In genomic region chr16:67158637-67159600, GRCh38 we compare ENCODE assay signal across 8 cellular contexts. TPM values are rescaled to one million over a fixed set of nuclear protein-coding genes. Genes with fewer than 3 reads are reported as not detected.
DNase-seq lines count a peak whose midpoint lies in the region; ATAC-seq, FAIRE-seq and TF ChIP-seq lines count a peak whose summit lies in the region.

No MANE protein-coding gene starts in this region.

- H3K4me3 ChIP-seq in body of pancreas (peak overlapping the region; percentile 60 to 72), HepG2 (replicated peaks in 1 of 3; ENCODE audit: insufficient read depth in 1 of 3, low read depth in 2 of 3, low read length in 3 of 3) (peak overlapping the region; percentile 91 to 94 (median 93))

- H3K4me3 Mint-ChIP-seq in T-cell: peak overlapping the region; percentile 87 to 93 (median 92)

- peaks cover 10 to 11% of the 10 kb centered on the region in 2 donors for H3K27me3 Mint-ChIP-seq in T-cell

- TF ChIP-seq RAD21 in HepG2 (CRISPR knock-in tag; IDR thresholded peaks at IDR 0.05): no peak

- H3K9me3 ChIP-seq in body of pancreas (no peaks in the 10 kb centered on the region), HepG2 (ENCODE audit: low read length) (no peaks in the 10 kb centered on the region)

- H2AFZ ChIP-seq in HepG2 (ENCODE audit: low read length): no peak overlapping the region

- FAIRE-seq in HepG2 (lab: Jason Lieb, UNC): no peak

- peak overlapping the region; percentile 94 for H3K4me2 ChIP-seq in HepG2 (ENCODE audit: low read depth, low read length)

- peaks cover 46 to 65% (median 59%) of the 10 kb centered on the region in 3 donors for H3K4me1 Mint-ChIP-seq in T-cell

- H3K36me3 ChIP-seq in body of pancreas (replicated peaks in 1 of 2; ENCODE audit: insufficient read depth in 1 of 2, low read depth in 2 of 2) (no peaks in the 10 kb centered on the region), HepG2 (replicated peaks in 1 of 2; ENCODE audit: control insufficient read depth in 1 of 2, insufficient read depth in 2 of 2, low read length in 2 of 2) (no peaks in the 10 kb centered on the region)

- intact Hi-C loops in body of pancreas (cut with DNase I) (no loop called here), HepG2 (cut with micrococcal nuclease; ENCODE audit: unreplicated experiment) (loop anchor here (5.0 to 10.0 kb wide), 2 partner anchors 202 to 264 kb away; no protein-coding TSS in a partner anchor)

- H3K4me1 ChIP-seq in body of pancreas (peaks cover 61% of the 10 kb centered on the region), HepG2 (ENCODE audit: insufficient read depth, low read length) (peaks cover 46% of the 10 kb centered on the region)

- TF ChIP-seq EP300 in HepG2 (IDR thresholded peaks at IDR 0.05; ENCODE audit: low read depth in 2 of 2, low read length in 2 of 2): no peak
- TF ChIP-seq EP300 in HepG2 (CRISPR knock-in tag; IDR thresholded peaks at IDR 0.05; ENCODE audit: borderline replicate concordance): no peak

- peaks cover 6% of the 10 kb centered on the region for H3K36me3 Mint-ChIP-seq in T-cell

- WGBS in body of pancreas, 2 donors: 2 to 4% methylated on average over 21 to 34 of the region's 34 CpGs
- 13% methylated on average over 24 of the region's 34 CpGs for WGBS in HepG2 (ENCODE audit: low lambda C conversion rate)

- peak overlapping the region; percentile 97 to 100 for H3K27ac Mint-ChIP-seq in T-cell

- TF ChIP-seq POLR2A in body of pancreas (IDR thresholded peaks at IDR 0.05): no peak
- no peak for TF ChIP-seq POLR2A in HepG2 (IDR thresholded peaks at IDR 0.05; ENCODE audit: insufficient read depth in 1 of 2, low read depth in 2 of 2, low read length in 2 of 2)

- TF ChIP-seq CTCF in 22Rv1 (IDR thresholded peaks at IDR 0.05): no peak
- TF ChIP-seq CTCF in body of pancreas (IDR thresholded peaks at IDR 0.05): no peak
- no peak for TF ChIP-seq CTCF in HepG2 (CRISPR knock-in tag; IDR thresholded peaks at IDR 0.05)

- peak; percentile 56 to 81 (median 72) for DNase-seq in T-cell
- DNase-seq in body of pancreas: peak; percentile 51 to 61 (median 54)
- peak; percentile 48 for DNase-seq in HepG2 (ENCODE audit: low spot score)
- DNase-seq in stimulated activated CD8-positive, alpha-beta memory T cell treated with anti-CD3 and anti-CD28 coated beads, Interleukin-15, amount 100 ng/mL, for 4 hours (ENCODE audit: low read depth in 2 of 2): peak; percentile 65 to 67
- no peak for DNase-seq in kidney glomerular epithelial cell (lab: John Stamatoyannopoulos, UW)

- no peaks in the 10 kb centered on the region for H3K9me3 Mint-ChIP-seq in T-cell

- peak overlapping the region; percentile 73 for H3K9ac ChIP-seq in HepG2 (ENCODE audit: insufficient read depth, low read depth, low read length)

- TSS peak; percentile 59 for BruUV-seq in HepG2 (replicated peaks; lab: Mats Ljungman, UMichigan)

- no peaks in the 10 kb centered on the region for H3K79me2 ChIP-seq in HepG2 (ENCODE audit: insufficient read depth, low read length)

- H3K27ac ChIP-seq in 22Rv1: peak overlapping the region; percentile 91
- peak overlapping the region; percentile 70 to 92 (median 82) for H3K27ac ChIP-seq in body of pancreas
- no peak overlapping the region for H3K27ac ChIP-seq in HepG2 (ENCODE audit: extremely low read length, insufficient read depth, low read length)

- no peaks in the 10 kb centered on the region for H3K27me3 ChIP-seq in body of pancreas
- peaks cover 4% of the 10 kb centered on the region in 2 experiments; a peak in 2 of 5 replicates for H3K27me3 ChIP-seq in HepG2 (ENCODE audit: control insufficient read depth in 1 of 2, insufficient read depth in 2 of 2, low read length in 2 of 2)

- CTCF ChIA-PET in T-cell (lab: Charles Lee) (interaction anchor here (0.5 to 2.3 kb wide), 7 partner anchors 15 to 205 kb away, joined by 3 to 14 read pairs (median 4); no protein-coding TSS in a partner anchor), HepG2 (lab: Yijun Ruan, JAX; ENCODE audit: low intra/inter-chr PET ratio, low total read pairs) (interaction anchor here (1.1 to 1.5 kb wide), 3 partner anchors 11 to 181 kb away, joined by 3 to 7 read pairs (median 4); partner anchors contain the start of gene NOL3)

- in situ Hi-C loops in HepG2 (cut with HindIII; ENCODE audit: extremely low pct_ligation_motif_present, low pct_unique_long_range_greater_than_20kb): loop anchor here (5.0 kb wide), 2 partner anchors 142 to 182 kb away; no protein-coding TSS in a partner anchor

- H4K20me1 ChIP-seq in HepG2 (ENCODE audit: insufficient read depth, low read length): no peaks in the 10 kb centered on the region

- peak; percentile 46 for ATAC-seq in GM18873 (IDR thresholded peaks at IDR 0.05; ENCODE audit: low FRiP score, unreplicated experiment)
- peak; percentile 31 for ATAC-seq in HG03103 (IDR thresholded peaks at IDR 0.05; ENCODE audit: low read depth, unreplicated experiment)
- ATAC-seq in T-cell (replicated peaks in 1 of 4): peak; percentile 35 to 53 (median 36)
- ATAC-seq in body of pancreas: no peak
- ATAC-seq in HepG2: peak; percentile 7

- POLR2A ChIA-PET in T-cell (lab: Charles Lee) (interaction anchor here in 1 of 2 donors (0.5 kb wide), 1 partner anchor 137 kb away, joined by 6 read pairs; no protein-coding TSS in a partner anchor), HepG2 (lab: Yijun Ruan, JAX) (interaction anchor here (0.7 to 5.7 kb wide), 5 partner anchors 9 to 138 kb away, joined by 3 to 54 read pairs (median 10); partner anchors contain the start of genes B3GNT9, NOL3 and PHAF1)

RNA-seq across cellular contexts. Expression of gene TRADD, which starts 0.8 kb away (rescaled TPM):
- total RNA-seq in T-cell (100 to 1,000 TPM in 3 of 5 donors, 10 to 100 TPM in 2; 58.3 to 179 (median 123) TPM), body of pancreas (10 to 100 TPM; 25.7 to 25.9 TPM), HepG2 (2016; rRNA removed; fragmentation: Illumina TruSeq; extraction: Trizol) (6.2 and 7.8 TPM in 2 replicates)
- 3.2 TPM in 2 replicates for total RNA-seq in HepG2 (2016; cell fraction: cytosol; rRNA removed; fragmentation: Illumina TruSeq; extraction: Trizol; ENCODE audit: low read depth)
- 6.8 and 9.0 TPM in 2 replicates for total RNA-seq in HepG2 (2016; cell fraction: insoluble cytoplasmic fraction; rRNA removed; fragmentation: Illumina TruSeq; extraction: Trizol)
- total RNA-seq in HepG2 (2016; cell fraction: membrane; rRNA removed; fragmentation: Illumina TruSeq; extraction: Trizol): 4.6 and 4.9 TPM in 2 replicates
- total RNA-seq in HepG2 (2016; cell fraction: nucleus; rRNA removed; fragmentation: Illumina TruSeq; extraction: Trizol): 4.8 and 4.9 TPM in 2 replicates
- 8.2 and 10.3 TPM in 2 replicates for polyA plus RNA-seq in HepG2 (2011; rRNA removed)
- 9.8 and 13.8 TPM in 2 replicates for polyA plus RNA-seq in HepG2 (2011; cell fraction: cytosol; rRNA removed)
- polyA plus RNA-seq in HepG2 (2011; cell fraction: nucleus; rRNA removed): 22.9 and 28.2 TPM in 2 replicates
- polyA plus RNA-seq in HepG2 (2012): 5.3 TPM in 2 replicates
- 3.1 and 3.6 TPM in 2 replicates for polyA plus RNA-seq in HepG2 (2016; cell fraction: cytosol; fragmentation: Illumina TruSeq; extraction: Trizol; ENCODE audit: low read depth)
- polyA plus RNA-seq in HepG2 (2016; cell fraction: insoluble cytoplasmic fraction; fragmentation: Illumina TruSeq; extraction: Trizol; ENCODE audit: low read depth): 5.3 and 5.9 TPM in 2 replicates
- polyA plus RNA-seq in HepG2 (2016; cell fraction: membrane; fragmentation: Illumina TruSeq; extraction: Trizol; ENCODE audit: low read depth): 3.2 and 3.8 TPM in 2 replicates
- polyA plus RNA-seq in HepG2 (2016; cell fraction: nucleus; fragmentation: Illumina TruSeq; extraction: Trizol; ENCODE audit: insufficient read depth, low read depth): 11.5 and 13.8 TPM in 2 replicates
- 3.4 and 5.6 TPM in 2 replicates for polyA minus RNA-seq in HepG2 (2011; rRNA and poly(A)+ RNA removed; ENCODE audit: low replicate concordance)
- 4.1 and 5.0 TPM in 2 replicates for polyA minus RNA-seq in HepG2 (2011; cell fraction: cytosol; rRNA and poly(A)+ RNA removed)
- polyA minus RNA-seq in HepG2 (2011; cell fraction: nucleus; rRNA and poly(A)+ RNA removed): 5.0 TPM in 2 replicates

RNA-seq across cellular contexts. Expression of gene FBXL8, which starts 0.8 kb away (rescaled TPM):
- total RNA-seq in T-cell (10 to 100 TPM; 18.5 to 69.7 (median 43.7) TPM), body of pancreas (100 to 1,000 TPM in 1 of 2 donors, 10 to 100 TPM in 1; 73.9 to 104 TPM), HepG2 (2016; rRNA removed; fragmentation: Illumina TruSeq; extraction: Trizol) (1.5 and 3.9 TPM in 2 replicates)
- 0.81 and 0.88 TPM in 2 replicates for total RNA-seq in HepG2 (2016; cell fraction: cytosol; rRNA removed; fragmentation: Illumina TruSeq; extraction: Trizol; ENCODE audit: low read depth)
- 1.2 and 3.5 TPM in 2 replicates for total RNA-seq in HepG2 (2016; cell fraction: insoluble cytoplasmic fraction; rRNA removed; fragmentation: Illumina TruSeq; extraction: Trizol)
- total RNA-seq in HepG2 (2016; cell fraction: membrane; rRNA removed; fragmentation: Illumina TruSeq; extraction: Trizol): 1.9 and 2.3 TPM in 2 replicates
- 4.6 and 4.8 TPM in 2 replicates for total RNA-seq in HepG2 (2016; cell fraction: nucleus; rRNA removed; fragmentation: Illumina TruSeq; extraction: Trizol)
- 9.3 and 10.9 TPM in 2 replicates for polyA plus RNA-seq in HepG2 (2011; rRNA removed)
- 3.2 and 6.0 TPM in 2 replicates for polyA plus RNA-seq in HepG2 (2011; cell fraction: cytosol; rRNA removed)
- 173 and 222 TPM in 2 replicates for polyA plus RNA-seq in HepG2 (2011; cell fraction: nucleus; rRNA removed)
- polyA plus RNA-seq in HepG2 (2012): 5.8 and 7.5 TPM in 2 replicates
- 0.17 and 0.29 TPM in 2 replicates for polyA plus RNA-seq in HepG2 (2016; cell fraction: cytosol; fragmentation: Illumina TruSeq; extraction: Trizol; ENCODE audit: low read depth)
- 2.0 and 2.2 TPM in 2 replicates for polyA plus RNA-seq in HepG2 (2016; cell fraction: insoluble cytoplasmic fraction; fragmentation: Illumina TruSeq; extraction: Trizol; ENCODE audit: low read depth)
- polyA plus RNA-seq in HepG2 (2016; cell fraction: membrane; fragmentation: Illumina TruSeq; extraction: Trizol; ENCODE audit: low read depth): 0.58 and 0.92 TPM in 2 replicates
- 9.5 and 16.0 TPM in 2 replicates for polyA plus RNA-seq in HepG2 (2016; cell fraction: nucleus; fragmentation: Illumina TruSeq; extraction: Trizol; ENCODE audit: insufficient read depth, low read depth)
- polyA minus RNA-seq in HepG2 (2011; rRNA and poly(A)+ RNA removed; ENCODE audit: low replicate concordance): 4.6 and 9.2 TPM in 2 replicates
- polyA minus RNA-seq in HepG2 (2011; cell fraction: cytosol; rRNA and poly(A)+ RNA removed): 2.9 and 3.2 TPM in 2 replicates
- polyA minus RNA-seq in HepG2 (2011; cell fraction: nucleus; rRNA and poly(A)+ RNA removed): 19.1 and 22.3 TPM in 2 replicates

RNA-seq across cellular contexts. Expression of gene HSF4, which starts 5.6 kb away (rescaled TPM):
- 10 to 100 TPM; 22.3 to 66.3 (median 39.1) TPM for total RNA-seq in T-cell
- total RNA-seq in body of pancreas: 100 to 1,000 TPM in 1 of 2 donors, 10 to 100 TPM in 1; 76.8 to 352 TPM
- 0.41 and 3.5 TPM in 2 replicates for total RNA-seq in HepG2 (2016; rRNA removed; fragmentation: Illumina TruSeq; extraction: Trizol)
- 0.44 and 1.0 TPM in 2 replicates for total RNA-seq in HepG2 (2016; cell fraction: cytosol; rRNA removed; fragmentation: Illumina TruSeq; extraction: Trizol; ENCODE audit: low read depth)
- 0.79 and 3.2 TPM in 2 replicates for total RNA-seq in HepG2 (2016; cell fraction: insoluble cytoplasmic fraction; rRNA removed; fragmentation: Illumina TruSeq; extraction: Trizol)
- total RNA-seq in HepG2 (2016; cell fraction: membrane; rRNA removed; fragmentation: Illumina TruSeq; extraction: Trizol): 0.59 and 0.68 TPM in 2 replicates
- total RNA-seq in HepG2 (2016; cell fraction: nucleus; rRNA removed; fragmentation: Illumina TruSeq; extraction: Trizol): 4.6 and 5.3 TPM in 2 replicates
- 16.9 and 17.9 TPM in 2 replicates for polyA plus RNA-seq in HepG2 (2011; rRNA removed)
- polyA plus RNA-seq in HepG2 (2011; cell fraction: cytosol; rRNA removed): 1.8 and 2.3 TPM in 2 replicates
- polyA plus RNA-seq in HepG2 (2011; cell fraction: nucleus; rRNA removed): 319 and 364 TPM in 2 replicates
- 12.3 and 18.7 TPM in 2 replicates for polyA plus RNA-seq in HepG2 (2012)
- 0.77 TPM in 1 of 2 replicates, not detected in the other for polyA plus RNA-seq in HepG2 (2016; cell fraction: cytosol; fragmentation: Illumina TruSeq; extraction: Trizol; ENCODE audit: low read depth)
- polyA plus RNA-seq in HepG2 (2016; cell fraction: insoluble cytoplasmic fraction; fragmentation: Illumina TruSeq; extraction: Trizol; ENCODE audit: low read depth): 0.87 and 1.1 TPM in 2 replicates
- polyA plus RNA-seq in HepG2 (2016; cell fraction: membrane; fragmentation: Illumina TruSeq; extraction: Trizol; ENCODE audit: low read depth): 0.36 and 0.41 TPM in 2 replicates
- polyA plus RNA-seq in HepG2 (2016; cell fraction: nucleus; fragmentation: Illumina TruSeq; extraction: Trizol; ENCODE audit: insufficient read depth, low read depth): 18.4 and 20.6 TPM in 2 replicates
- 7.7 and 14.1 TPM in 2 replicates for polyA minus RNA-seq in HepG2 (2011; rRNA and poly(A)+ RNA removed; ENCODE audit: low replicate concordance)
- 1.1 TPM in 1 of 2 replicates, not detected in the other for polyA minus RNA-seq in HepG2 (2011; cell fraction: cytosol; rRNA and poly(A)+ RNA removed)
- 19.5 and 25.2 TPM in 2 replicates for polyA minus RNA-seq in HepG2 (2011; cell fraction: nucleus; rRNA and poly(A)+ RNA removed)

RNA-seq across cellular contexts. Expression of gene B3GNT9, which starts 8.1 kb away (rescaled TPM):
- total RNA-seq in T-cell (1 to 10 TPM; 3.0 to 9.5 (median 4.9) TPM), body of pancreas (1 to 10 TPM; 8.3 to 9.9 TPM), HepG2 (2016; rRNA removed; fragmentation: Illumina TruSeq; extraction: Trizol) (1.5 and 3.1 TPM in 2 replicates)
- total RNA-seq in HepG2 (2016; cell fraction: cytosol; rRNA removed; fragmentation: Illumina TruSeq; extraction: Trizol; ENCODE audit: low read depth): 0.61 and 0.79 TPM in 2 replicates
- 1.5 and 2.9 TPM in 2 replicates for total RNA-seq in HepG2 (2016; cell fraction: insoluble cytoplasmic fraction; rRNA removed; fragmentation: Illumina TruSeq; extraction: Trizol)
- 1.8 and 2.1 TPM in 2 replicates for total RNA-seq in HepG2 (2016; cell fraction: membrane; rRNA removed; fragmentation: Illumina TruSeq; extraction: Trizol)
- total RNA-seq in HepG2 (2016; cell fraction: nucleus; rRNA removed; fragmentation: Illumina TruSeq; extraction: Trizol): 1.8 and 2.5 TPM in 2 replicates
- 1.2 and 1.5 TPM in 2 replicates for polyA plus RNA-seq in HepG2 (2011; rRNA removed)
- 1.4 and 1.9 TPM in 2 replicates for polyA plus RNA-seq in HepG2 (2011; cell fraction: cytosol; rRNA removed)
- 2.0 and 2.5 TPM in 2 replicates for polyA plus RNA-seq in HepG2 (2011; cell fraction: nucleus; rRNA removed)
- 0.80 and 0.82 TPM in 2 replicates for polyA plus RNA-seq in HepG2 (2012)
- polyA plus RNA-seq in HepG2 (2016; cell fraction: cytosol; fragmentation: Illumina TruSeq; extraction: Trizol; ENCODE audit: low read depth): 0.38 and 0.54 TPM in 2 replicates
- 1.9 and 2.0 TPM in 2 replicates for polyA plus RNA-seq in HepG2 (2016; cell fraction: insoluble cytoplasmic fraction; fragmentation: Illumina TruSeq; extraction: Trizol; ENCODE audit: low read depth)
- polyA plus RNA-seq in HepG2 (2016; cell fraction: membrane; fragmentation: Illumina TruSeq; extraction: Trizol; ENCODE audit: low read depth): 1.3 and 1.7 TPM in 2 replicates
- polyA plus RNA-seq in HepG2 (2016; cell fraction: nucleus; fragmentation: Illumina TruSeq; extraction: Trizol; ENCODE audit: insufficient read depth, low read depth): 4.0 and 4.3 TPM in 2 replicates
- polyA minus RNA-seq in HepG2 (2011; rRNA and poly(A)+ RNA removed; ENCODE audit: low replicate concordance): 2.8 and 8.7 TPM in 2 replicates
- 0.99 and 1.1 TPM in 2 replicates for polyA minus RNA-seq in HepG2 (2011; cell fraction: cytosol; rRNA and poly(A)+ RNA removed)
- polyA minus RNA-seq in HepG2 (2011; cell fraction: nucleus; rRNA and poly(A)+ RNA removed): 0.99 and 1.7 TPM in 2 replicates

RNA-seq across cellular contexts. Expression of gene NOL3, which starts 11.4 kb away (rescaled TPM):
- total RNA-seq in T-cell (1 to 10 TPM; 2.1 to 8.0 (median 5.2) TPM), body of pancreas (10 to 100 TPM; 51.1 to 78.8 TPM), HepG2 (2016; rRNA removed; fragmentation: Illumina TruSeq; extraction: Trizol) (3.1 and 5.7 TPM in 2 replicates)
- 0.91 and 1.1 TPM in 2 replicates for total RNA-seq in HepG2 (2016; cell fraction: cytosol; rRNA removed; fragmentation: Illumina TruSeq; extraction: Trizol; ENCODE audit: low read depth)
- total RNA-seq in HepG2 (2016; cell fraction: insoluble cytoplasmic fraction; rRNA removed; fragmentation: Illumina TruSeq; extraction: Trizol): 3.8 and 4.1 TPM in 2 replicates
- 2.1 and 2.2 TPM in 2 replicates for total RNA-seq in HepG2 (2016; cell fraction: membrane; rRNA removed; fragmentation: Illumina TruSeq; extraction: Trizol)
- total RNA-seq in HepG2 (2016; cell fraction: nucleus; rRNA removed; fragmentation: Illumina TruSeq; extraction: Trizol): 2.7 and 3.0 TPM in 2 replicates
- 20.5 and 23.3 TPM in 2 replicates for polyA plus RNA-seq in HepG2 (2011; rRNA removed)
- 9.2 and 14.1 TPM in 2 replicates for polyA plus RNA-seq in HepG2 (2011; cell fraction: cytosol; rRNA removed)
- 78.8 and 95.6 TPM in 2 replicates for polyA plus RNA-seq in HepG2 (2011; cell fraction: nucleus; rRNA removed)
- 23.5 and 26.3 TPM in 2 replicates for polyA plus RNA-seq in HepG2 (2012)
- 1.1 and 1.3 TPM in 2 replicates for polyA plus RNA-seq in HepG2 (2016; cell fraction: cytosol; fragmentation: Illumina TruSeq; extraction: Trizol; ENCODE audit: low read depth)
- 3.6 TPM in 2 replicates for polyA plus RNA-seq in HepG2 (2016; cell fraction: insoluble cytoplasmic fraction; fragmentation: Illumina TruSeq; extraction: Trizol; ENCODE audit: low read depth)
- polyA plus RNA-seq in HepG2 (2016; cell fraction: membrane; fragmentation: Illumina TruSeq; extraction: Trizol; ENCODE audit: low read depth): 2.3 and 2.9 TPM in 2 replicates
- 18.2 and 26.0 TPM in 2 replicates for polyA plus RNA-seq in HepG2 (2016; cell fraction: nucleus; fragmentation: Illumina TruSeq; extraction: Trizol; ENCODE audit: insufficient read depth, low read depth)
- polyA minus RNA-seq in HepG2 (2011; rRNA and poly(A)+ RNA removed; ENCODE audit: low replicate concordance): 5.4 and 16.0 TPM in 2 replicates
- polyA minus RNA-seq in HepG2 (2011; cell fraction: cytosol; rRNA and poly(A)+ RNA removed): 2.8 and 3.7 TPM in 2 replicates
- polyA minus RNA-seq in HepG2 (2011; cell fraction: nucleus; rRNA and poly(A)+ RNA removed): 14.3 and 16.3 TPM in 2 replicates
